11 cellular contexts compared by ENCODE assay signal in the genomic region with DNA sequence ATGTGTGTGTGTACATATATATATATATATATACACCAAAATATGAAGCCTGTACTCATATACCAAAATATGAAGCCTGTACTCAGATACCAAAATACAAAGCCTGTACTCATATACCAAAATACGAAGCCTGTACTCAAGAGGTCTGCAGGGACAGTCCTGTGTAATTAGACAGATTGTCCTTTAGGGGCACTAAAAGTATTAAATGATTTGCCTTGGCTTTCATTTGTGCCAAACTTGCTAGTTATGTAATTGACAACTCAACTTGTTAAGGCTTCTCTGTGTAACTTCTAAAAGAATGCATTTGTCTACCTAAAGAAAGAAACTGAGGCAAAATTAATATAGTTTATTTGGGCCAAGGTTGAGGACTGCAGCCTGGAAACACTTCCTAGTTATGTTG. TPM values are rescaled to one million over a fixed set of nuclear protein-coding genes. Genes with fewer than 3 reads are reported as not detected.
DNase-seq lines count a peak whose midpoint lies in the region; ATAC-seq and TF ChIP-seq lines count a peak whose summit lies in the region.
"Had no signal": no experiment of that assay in that cellular context is flagged by ENCODE, and none has a peak within 500 bp of the region (broad histone marks: within the 10 kb centered on the region; RNA-seq: fewer than 3 reads in every experiment).

No MANE protein-coding gene starts in this region.

- H3K79me2 ChIP-seq in H9 (ENCODE audit: insufficient read depth, low read length) = no peaks in the 10 kb centered on the region

- no peak for ATAC-seq in foreskin keratinocyte
- no peak for ATAC-seq in HG03039 (IDR thresholded peaks at IDR 0.05; ENCODE audit: unreplicated experiment)
- ATAC-seq in CD8-positive, alpha-beta T cell = no peak
- ATAC-seq: left ventricle myocardium superior had no signal

- H3K27ac ChIP-seq in H9 (ENCODE audit: insufficient read length, low read depth, low read length) = no peak overlapping the region
- H3K27ac ChIP-seq in RWPE1 = no peak overlapping the region
- no peak overlapping the region for H3K27ac ChIP-seq in foreskin keratinocyte
- no peak overlapping the region for H3K27ac ChIP-seq in WERI-Rb-1
- H3K27ac ChIP-seq in CD8-positive, alpha-beta T cell (ENCODE audit: low read depth, low read length) = no peak overlapping the region

- no peak overlapping the region for H3K4me2 ChIP-seq in H9 (ENCODE audit: insufficient read depth, insufficient read length, low read length)

- H3K18ac ChIP-seq in H9 (ENCODE audit: insufficient read length, low read depth, low read length) = no peak overlapping the region

- H4K91ac ChIP-seq in H9 (ENCODE audit: insufficient read length, low read depth, low read length) = no peak overlapping the region

- no peak overlapping the region for H2BK20ac ChIP-seq in H9 (ENCODE audit: low read depth, low read length, poor library complexity, severe bottlenecking)

- H3K36me3 Mint-ChIP-seq in CD14-positive monocyte (no peaks in the 10 kb centered on the region), H9 (ENCODE audit: insufficient read depth in 1 of 3, low read depth in 3 of 3) (no peaks in the 10 kb centered on the region)
- H3K36me3 Mint-ChIP-seq in CD8-positive, alpha-beta T cell = no peaks in the 10 kb centered on the region

- no peak overlapping the region for H2BK5ac ChIP-seq in H9 (ENCODE audit: insufficient read length, low read length)

- H2AFZ ChIP-seq in H9 (ENCODE audit: low read length) = no peak overlapping the region

- H4K5ac ChIP-seq in H9 (ENCODE audit: insufficient read length, low read depth, low read length) = no peak overlapping the region

- H4K20me1 ChIP-seq in H9 (ENCODE audit: control insufficient read depth, insufficient read depth, insufficient read length) = no peaks in the 10 kb centered on the region

- H3K36me3 ChIP-seq in WERI-Rb-1 = no peaks in the 10 kb centered on the region
- H3K36me3 ChIP-seq in CD8-positive, alpha-beta T cell (ENCODE audit: insufficient read depth, low read length) = no peaks in the 10 kb centered on the region

- no peak overlapping the region for H3K9ac ChIP-seq in H9 (ENCODE audit: extremely low read depth, insufficient read length, low read length)

- H3K23me2 ChIP-seq in H9 (ENCODE audit: insufficient read length, low read depth, low read length, poor library complexity, severe bottlenecking) = no peaks in the 10 kb centered on the region

- H2AK5ac ChIP-seq in H9 (ENCODE audit: insufficient read length, low read length) = no peak overlapping the region

- H3K27ac Mint-ChIP-seq in CD14-positive monocyte (no peak overlapping the region), H9 (no peak overlapping the region)
- H3K27ac Mint-ChIP-seq in CD8-positive, alpha-beta T cell = no peak overlapping the region
- H3K27ac Mint-ChIP-seq: activated T-helper 2 cell treated with anti-CD3 and anti-CD28 coated beads, Interferon-gamma antibody, Interleukin-2, Interleukin-4, amounts not matched to agents 10 μg/mL and 5 μg/mL and 100 μg/mL, durations not matched to agents 14 hours and 24 hours and 36 hours had no signal

- H3K79me1 ChIP-seq in H9 (ENCODE audit: insufficient read depth, low read depth, low read length, poor library complexity, severe bottlenecking) = no peaks in the 10 kb centered on the region

- no peak overlapping the region for H4K8ac ChIP-seq in H9 (replicated peaks; ENCODE audit: insufficient read length, low read depth, low read length)

- no peak overlapping the region for H3K23ac ChIP-seq in H9 (ENCODE audit: insufficient read length, low read depth, low read length)

- no peak overlapping the region for H2BK15ac ChIP-seq in H9 (ENCODE audit: low read depth, low read length)

- no peak overlapping the region for H3T11ph ChIP-seq in H9 (ENCODE audit: low read length)

- H3K4me1 Mint-ChIP-seq in CD14-positive monocyte (peaks cover 17% of the 10 kb centered on the region), H9 (no peaks in the 10 kb centered on the region)
- H3K4me1 Mint-ChIP-seq in CD8-positive, alpha-beta T cell (ENCODE audit: low read depth) = no peaks in the 10 kb centered on the region
- H3K4me1 Mint-ChIP-seq: central memory CD8-positive, alpha-beta T cell had no signal

- intact Hi-C loops in CD14-positive monocyte (cut with micrococcal nuclease) = no loop called here
- intact Hi-C loops in CD8-positive, alpha-beta T cell (cut with DNase I, micrococcal nuclease) = no loop called here

- peaks cover 0 to 5% (median 2%) of the 10 kb centered on the region in 3 donors for H3K27me3 Mint-ChIP-seq in CD14-positive monocyte (ENCODE audit: low read depth in 3 of 3)
- peaks cover 10% of the 10 kb centered on the region for H3K27me3 Mint-ChIP-seq in H9 (ENCODE audit: low read depth)
- H3K27me3 Mint-ChIP-seq in CD8-positive, alpha-beta T cell (ENCODE audit: low read depth) = peaks cover 6% of the 10 kb centered on the region

- H3K27me3 ChIP-seq in H9 (ENCODE audit: insufficient read depth, low read length) = no peaks in the 10 kb centered on the region
- H3K27me3 ChIP-seq in foreskin keratinocyte = peaks cover 8% of the 10 kb centered on the region
- H3K27me3 ChIP-seq in WERI-Rb-1 (ENCODE audit: insufficient read depth, low read depth, severe bottlenecking) = no peaks in the 10 kb centered on the region
- H3K27me3 ChIP-seq in CD8-positive, alpha-beta T cell (ENCODE audit: insufficient read depth, low read length) = no peaks in the 10 kb centered on the region

- H3K4me3 ChIP-seq in WERI-Rb-1 (ENCODE audit: low read depth, low read length) = no peak overlapping the region
- no peak overlapping the region for H3K4me3 ChIP-seq in CD8-positive, alpha-beta T cell (ENCODE audit: low read depth, low read length)

- H3K4me1 ChIP-seq in H9 (ENCODE audit: insufficient read depth, low read length) (no peaks in the 10 kb centered on the region), foreskin keratinocyte (no peaks in the 10 kb centered on the region)
- no peaks in the 10 kb centered on the region for H3K4me1 ChIP-seq in CD8-positive, alpha-beta T cell (ENCODE audit: insufficient read depth, low read length)

- TF ChIP-seq CTCF in CD14-positive monocyte (IDR thresholded peaks at IDR 0.05) = peak; percentile 25
- TF ChIP-seq CTCF in H9 (conservative IDR thresholded peaks at IDR 0.05) = peak; percentile 38; the same call in 2 of the 3 replicates
- TF ChIP-seq CTCF in RWPE1 (conservative IDR thresholded peaks at IDR 0.05; ENCODE audit: low read depth) = 0 out of 2 replicates have a peak, but pooled peaks have one; percentile 14
- TF ChIP-seq CTCF in foreskin keratinocyte (conservative IDR thresholded peaks at IDR 0.05) = peak; percentile 27
- TF ChIP-seq CTCF in WERI-Rb-1 (IDR thresholded peaks at IDR 0.05; ENCODE audit: low read depth, low read length) = no peak; the same call in 1 of the 2 replicates
- TF ChIP-seq CTCF in CD8-positive, alpha-beta T cell (IDR thresholded peaks at IDR 0.05) = no peak

- no peak overlapping the region for H3K4me3 Mint-ChIP-seq in CD14-positive monocyte
- no peak overlapping the region for H3K4me3 Mint-ChIP-seq in H9
- no peak overlapping the region for H3K4me3 Mint-ChIP-seq in CD8-positive, alpha-beta T cell
- H3K4me3 Mint-ChIP-seq: central memory CD8-positive, alpha-beta T cell had no signal

- POLR2A ChIA-PET in RWPE1 (lab: Yijun Ruan, JAX; ENCODE audit: low non-redundant PET) = no interaction called here
- POLR2A ChIA-PET in CD8-positive, alpha-beta T cell (lab: Charles Lee) = no interaction called here

- H3K9me3 Mint-ChIP-seq in CD14-positive monocyte = peaks cover 1 to 6% (median 4%) of the 10 kb centered on the region in 7 donors
- H3K9me3 Mint-ChIP-seq in H9 = no peaks in the 10 kb centered on the region
- no peaks in the 10 kb centered on the region for H3K9me3 Mint-ChIP-seq in CD8-positive, alpha-beta T cell
- H3K9me3 Mint-ChIP-seq: activated T-helper 2 cell treated with anti-CD3 and anti-CD28 coated beads, Interferon-gamma antibody, Interleukin-2, Interleukin-4, amounts not matched to agents 10 μg/mL and 5 μg/mL and 100 μg/mL, durations not matched to agents 14 hours and 24 hours and 36 hours; central memory CD8-positive, alpha-beta T cell had no signal

- no peak for DNase-seq in CD14-positive monocyte (ENCODE audit: low spot score)
- no peak for DNase-seq in H9
- no peak for DNase-seq in RWPE1 (ENCODE audit: low spot score)
- no peak for DNase-seq in foreskin keratinocyte
- DNase-seq in WERI-Rb-1 = no peak
- no peak for DNase-seq in CD8-positive, alpha-beta T cell
- DNase-seq: left ventricle myocardium superior, NCI-H1417 treated with DMSO at 0.1 percent for 48 hours had no signal

- no peak overlapping the region for H3K4ac ChIP-seq in H9 (ENCODE audit: low read depth, low read length)

- H2BK12ac ChIP-seq in H9 (ENCODE audit: insufficient read length, low read depth, low read length) = no peak overlapping the region

- H3K9me3 ChIP-seq in H9 (ENCODE audit: control insufficient read depth, low read depth, low read length) = no peaks in the 10 kb centered on the region
- no peaks in the 10 kb centered on the region for H3K9me3 ChIP-seq in WERI-Rb-1 (ENCODE audit: severe bottlenecking)
- no peaks in the 10 kb centered on the region for H3K9me3 ChIP-seq in CD8-positive, alpha-beta T cell (ENCODE audit: low read length)

- no peak overlapping the region for H2BK120ac ChIP-seq in H9 (ENCODE audit: low read depth, low read length, poor library complexity, severe bottlenecking)

- no peak overlapping the region for H3K56ac ChIP-seq in H9 (ENCODE audit: insufficient read length, low read depth, low read length)

- no CpG with 5 or more reads among the region's 1 CpG for WGBS in H9 (ENCODE audit: extremely low coverage, insufficient read length, low lambda C conversion rate)

- H3K14ac ChIP-seq in H9 (ENCODE audit: insufficient read depth, low read length) = no peak overlapping the region

- CTCF ChIA-PET in RWPE1 (lab: Yijun Ruan, JAX) = interaction anchor here (0.7 kb wide), 1 partner anchor 490 kb away, joined by 4 read pairs; no protein-coding TSS in a partner anchor
- CTCF ChIA-PET in CD8-positive, alpha-beta T cell (lab: Charles Lee) = no interaction called here

RNA-seq across cellular contexts. Expression of a gene that starts 30.8 kb away (rescaled TPM):
- polyA plus RNA-seq in CD14-positive monocyte = 10 to 100 TPM; 21.0 to 22.0 TPM
- total RNA-seq in H9 (2021) = 27.6 and 28.8 TPM in 2 replicates
- total RNA-seq in foreskin keratinocyte = 26.3 TPM in 2 replicates
- 9.0 and 9.8 TPM in 2 replicates for polyA plus RNA-seq in foreskin keratinocyte
- 10 to 100 TPM; 72.7 to 72.8 TPM for total RNA-seq in CD8-positive, alpha-beta T cell

Comparison
In these comparisons a context has a peak if more than half of its experiments do, and no peak if none do; other contexts are left out.
1. CTCF ChIP-seq: peak in CD14-positive monocyte (single experiment), H9 (single experiment), RWPE1 (single experiment) and foreskin keratinocyte (single experiment); none in WERI-Rb-1 (single experiment) and CD8-positive, alpha-beta T cell (single experiment).